ENCODE assay signal across 9 cellular contexts in genomic region chr11:67713892-67714479, GRCh38. TPM values are rescaled to one million over a fixed set of nuclear protein-coding genes. Genes with fewer than 3 reads are reported as not detected.
DNase-seq lines count a peak whose midpoint lies in the region; ATAC-seq, FAIRE-seq and TF ChIP-seq lines count a peak whose summit lies in the region.
"Not testable (repeated sequence)": the region's sequence is repeated elsewhere in the genome, so short reads cannot be mapped to it uniquely, and the experiment has no call there.
"Had no signal": no experiment of that assay in that cellular context is flagged by ENCODE, and none has a peak within 500 bp of the region (broad histone marks: within the 10 kb centered on the region; RNA-seq: fewer than 3 reads in every experiment).

No MANE protein-coding gene starts in this region.

- H3K9me3 ChIP-seq in fibroblast of lung (ENCODE audit: control insufficient read depth, insufficient read depth, low read depth, low read length); tibial nerve: not testable (repeated sequence)

- WGBS in tibial nerve, 2 donors, result 59% methylated on average over 2 of the region's 14 CpGs; no CpG with 5 or more reads in 1 of the 2 donors

- H3K9me3 Mint-ChIP-seq in activated naive CD8-positive, alpha-beta T cell treated with anti-CD3 and anti-CD28 coated beads, Interleukin-2, amount 10 ng/mL, durations not matched to agents 7 days and 5 days; naive thymus-derived CD8-positive, alpha-beta T cell: not testable (repeated sequence)

- not testable (repeated sequence) for H3K4me3 Mint-ChIP-seq in activated naive CD8-positive, alpha-beta T cell treated with anti-CD3 and anti-CD28 coated beads, Interleukin-2, amount 10 ng/mL, durations not matched to agents 7 days and 5 days; naive thymus-derived CD8-positive, alpha-beta T cell

- not testable (repeated sequence) for H3K9ac ChIP-seq in fibroblast of lung (ENCODE audit: insufficient read depth, low read length)

- not testable (repeated sequence) for TF ChIP-seq POLR2A in tibial nerve (IDR thresholded peaks at IDR 0.05)

- H3K27ac ChIP-seq in RWPE1; fibroblast of lung (ENCODE audit: insufficient read depth, low read length); tibial nerve: not testable (repeated sequence)

- not testable (repeated sequence) for H3K4me3 ChIP-seq in fibroblast of lung (replicated peaks in 1 of 4; ENCODE audit: control extremely low read depth in 1 of 4, insufficient read depth in 1 of 4, low read depth in 3 of 4, low read length in 4 of 4); tibial nerve

- not testable (repeated sequence) for H3K36me3 Mint-ChIP-seq in activated naive CD8-positive, alpha-beta T cell treated with anti-CD3 and anti-CD28 coated beads, Interleukin-2, amount 10 ng/mL, durations not matched to agents 7 days and 5 days; naive thymus-derived CD8-positive, alpha-beta T cell

- not testable (repeated sequence) for DNase-seq in D721Med (ENCODE audit: insufficient read length, low spot score); RWPE1 (ENCODE audit: low spot score); fibroblast of lung (ENCODE audit: low read depth in 2 of 2); tibial nerve (ENCODE audit: low spot score in 2 of 2)
- peak; percentile 10 to 16 for DNase-seq in activated CD8-positive, alpha-beta memory T cell treated with anti-CD3 and anti-CD28 coated beads for 1 hour (ENCODE audit: extremely low read depth in 1 of 2, low read depth in 1 of 2)
- peak; percentile 68 for DNase-seq in activated naive CD8-positive, alpha-beta T cell treated with anti-CD3 and anti-CD28 coated beads, Interleukin-2, amount 10 ng/mL, durations not matched to agents 7 days and 5 days
- DNase-seq in naive thymus-derived CD8-positive, alpha-beta T cell, result peak; percentile 28 to 76 (median 54)
- DNase-seq in stimulated activated CD4-positive, alpha-beta T cell treated with anti-CD3 and anti-CD28 coated beads, Interleukin-2, amount 100 ng/mL, for 4 hours (ENCODE audit: low read depth), result peak; percentile 36

- not testable (repeated sequence) for ATAC-seq in activated naive CD8-positive, alpha-beta T cell treated with anti-CD3 and anti-CD28 coated beads, Interleukin-2, amount 10 ng/mL, durations not matched to agents 7 days and 5 days (ENCODE audit: low read depth); naive thymus-derived CD8-positive, alpha-beta T cell

- not testable (repeated sequence) for H4K20me1 ChIP-seq in fibroblast of lung (ENCODE audit: control insufficient read depth, extremely low read depth, insufficient read depth, low read length)

- not testable (repeated sequence) for H3K4me1 Mint-ChIP-seq in activated naive CD8-positive, alpha-beta T cell treated with anti-CD3 and anti-CD28 coated beads, Interleukin-2, amount 10 ng/mL, durations not matched to agents 7 days and 5 days; naive thymus-derived CD8-positive, alpha-beta T cell

- H3K4me1 ChIP-seq in fibroblast of lung (ENCODE audit: control insufficient read depth, extremely low read depth, insufficient read depth, low read length); tibial nerve: not testable (repeated sequence)

- not testable (repeated sequence) for H3K27ac Mint-ChIP-seq in activated naive CD8-positive, alpha-beta T cell treated with anti-CD3 and anti-CD28 coated beads, Interleukin-2, amount 10 ng/mL, durations not matched to agents 7 days and 5 days; naive thymus-derived CD8-positive, alpha-beta T cell

- not testable (repeated sequence) for H3K36me3 ChIP-seq in fibroblast of lung (ENCODE audit: control insufficient read depth, insufficient read depth, low read length); tibial nerve

- peaks cover 13% of the 10 kb centered on the region for H3K27me3 Mint-ChIP-seq in activated naive CD8-positive, alpha-beta T cell treated with anti-CD3 and anti-CD28 coated beads, Interleukin-2, amount 10 ng/mL, durations not matched to agents 7 days and 5 days
- peaks cover 0 to 19% (median 10%) of the 10 kb centered on the region in 5 donors for H3K27me3 Mint-ChIP-seq in naive thymus-derived CD8-positive, alpha-beta T cell

- not testable (repeated sequence) for H2AFZ ChIP-seq in fibroblast of lung (ENCODE audit: low read length)

- H3K27me3 ChIP-seq in fibroblast of lung (ENCODE audit: control insufficient read depth, insufficient read depth, low read length), result not testable (repeated sequence)
- peaks cover 0 to 16% of the 10 kb centered on the region in 2 donors for H3K27me3 ChIP-seq in tibial nerve

- POLR2A ChIA-PET in RWPE1 (lab: Yijun Ruan, JAX; ENCODE audit: low non-redundant PET); activated naive CD8-positive, alpha-beta T cell treated with anti-CD3 and anti-CD28 coated beads, Interleukin-2, amount 10 ng/mL, durations not matched to agents 7 days and 5 days (lab: Charles Lee); naive thymus-derived CD8-positive, alpha-beta T cell (lab: Charles Lee): not testable (repeated sequence)

- TF ChIP-seq CTCF in D721Med (IDR thresholded peaks at IDR 0.05; ENCODE audit: insufficient read depth, missing control alignments), result peak; percentile 23
- peak; percentile 41; the same call in 1 of the 2 replicates for TF ChIP-seq CTCF in RWPE1 (conservative IDR thresholded peaks at IDR 0.05; ENCODE audit: low read depth)
- TF ChIP-seq CTCF in fibroblast of lung (conservative IDR thresholded peaks at IDR 0.05 in 1 of 2, IDR thresholded peaks at IDR 0.05 in 1 of 2; ENCODE audit: low read depth in 1 of 2, low read length in 2 of 2), result peak; percentile 4 to 17
- TF ChIP-seq CTCF in tibial nerve (IDR thresholded peaks at IDR 0.05), result peak; percentile 22 to 63 (median 37)

- FAIRE-seq in D721Med (lab: Jason Lieb, UNC), result not testable (repeated sequence)

- H3K79me2 ChIP-seq in fibroblast of lung (ENCODE audit: control insufficient read depth, insufficient read depth, low read length), result not testable (repeated sequence)

- not testable (repeated sequence) for TF ChIP-seq EP300 in tibial nerve (IDR thresholded peaks at IDR 0.05)

- CTCF ChIA-PET in RWPE1 (lab: Yijun Ruan, JAX), result interaction anchor here (0.6 to 0.9 kb wide), 3 partner anchors 39 to 87 kb away, joined by 3 to 6 read pairs (median 3); partner anchors contain the start of gene ALDH3B2

- H3K4me2 ChIP-seq in fibroblast of lung (ENCODE audit: extremely low read depth, insufficient read depth, low read length), result not testable (repeated sequence)

RNA-seq across cellular contexts. Expression of gene ALDH3B2, which starts 39.6 kb away (rescaled TPM):
- not detected for total RNA-seq in activated naive CD8-positive, alpha-beta T cell treated with anti-CD3 and anti-CD28 coated beads, Interleukin-2, amount 10 ng/mL, durations not matched to agents 7 days and 5 days
- total RNA-seq in fibroblast of lung, result not detected in 2 replicates
- polyA plus RNA-seq in fibroblast of lung, result not detected in 2 replicates
- not detected in 2 replicates for polyA plus RNA-seq in fibroblast of lung (2012)
- polyA minus RNA-seq in fibroblast of lung (ENCODE audit: low replicate concordance), result not detected in 2 replicates
- total RNA-seq in naive thymus-derived CD8-positive, alpha-beta T cell, result not detected
- polyA plus RNA-seq in naive thymus-derived CD8-positive, alpha-beta T cell, result not detected
- not detected for total RNA-seq in tibial nerve
- total RNA-seq: omental fat pad had no signal
